ENCODE assay signal across 23 cellular contexts in the genomic region with DNA sequence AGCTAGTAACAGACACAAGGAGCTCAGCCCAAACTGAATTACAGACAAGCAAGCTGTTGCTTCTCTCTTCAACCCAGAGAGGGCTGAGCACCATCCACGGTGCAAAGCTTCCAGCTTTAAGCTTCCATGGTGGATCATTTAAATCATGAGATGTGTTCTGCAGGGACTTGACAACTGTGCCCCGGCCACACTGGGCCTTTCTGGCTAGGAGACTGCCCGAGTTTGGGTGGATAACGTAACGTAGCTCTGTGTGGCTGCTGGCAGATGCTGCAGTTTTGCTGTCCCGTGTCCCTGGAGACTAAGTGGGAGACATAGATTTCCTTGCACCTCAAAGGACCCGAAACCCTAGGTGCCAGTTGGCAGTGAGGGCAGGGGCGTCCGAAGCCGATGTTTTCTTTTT.
DNase-seq lines count a peak whose midpoint lies in the region; FAIRE-seq and TF ChIP-seq lines count a peak whose summit lies in the region.
"Had no signal": no experiment of that assay in that cellular context is flagged by ENCODE, and none has a peak within 500 bp of the region (broad histone marks: within the 10 kb centered on the region; RNA-seq: fewer than 3 reads in every experiment).

No MANE protein-coding gene starts in this region.

- H3K27ac ChIP-seq in BLaER1 (no peak overlapping the region), coronary artery (no peak overlapping the region), neural progenitor cell (no peak overlapping the region), brain microvascular endothelial cell (no peak overlapping the region)
- H3K27ac ChIP-seq: BLaER1 treated with 17β-estradiol and CSF1 and Interleukin-3, amounts not matched to agents 10 nM and 100 nM; C4-2B had no signal

- H3K27ac Mint-ChIP-seq in neural progenitor cell, result peak overlapping the region; percentile 61
- no peak overlapping the region for H3K27ac Mint-ChIP-seq in type B pancreatic cell
- H3K27ac Mint-ChIP-seq: CD4-positive, alpha-beta T cell; CD8-positive, alpha-beta T cell had no signal

- TF ChIP-seq CTCF in coronary artery (IDR thresholded peaks at IDR 0.05) (no peak), neural progenitor cell (IDR thresholded peaks at IDR 0.05) (no peak), type B pancreatic cell (conservative IDR thresholded peaks at IDR 0.05) (no peak), brain microvascular endothelial cell (IDR thresholded peaks at IDR 0.05; ENCODE audit: low read depth, low read length, missing control alignments) (no peak)

- peaks cover 2% of the 10 kb centered on the region for H3K9me3 Mint-ChIP-seq in neural progenitor cell
- H3K9me3 Mint-ChIP-seq in type B pancreatic cell, result no peaks in the 10 kb centered on the region
- H3K9me3 Mint-ChIP-seq: CD4-positive, alpha-beta T cell; CD8-positive, alpha-beta T cell had no signal

- no peak for FAIRE-seq in HTR-8/SVneo (lab: Jason Lieb, UNC)
- FAIRE-seq: A204.1, D721Med, G401.6, GM12891, GM19239 had no signal

- peaks cover 41% of the 10 kb centered on the region for H3K4me1 ChIP-seq in BLaER1
- H3K4me1 ChIP-seq in neural progenitor cell, result peaks cover 23% of the 10 kb centered on the region
- H3K4me1 ChIP-seq: BE2C, Caco-2 had no signal

- DNase-seq in coronary artery (ENCODE audit: low spot score) (peak; percentile 43), neural progenitor cell (ENCODE audit: low spot score) (no peak), type B pancreatic cell (ENCODE audit: extremely low spot score, unreplicated experiment) (peak; percentile 25), HTR-8/SVneo (ENCODE audit: insufficient read length, low spot score) (no peak), SIG-M5 treated with dmso at 0.1 percent for 504 hours (lab: John Stamatoyannopoulos, UW; ENCODE audit: unreplicated experiment) (no peak), brain microvascular endothelial cell (no peak)
- DNase-seq: 8988T; ACHN; BE2C; Caco-2; Calu3; CD4-positive, alpha-beta T cell; CD8-positive, alpha-beta T cell; DMS79 treated with DMSO at 0.1 percent for 48 hours; GF-D8 had no signal

- H3K4me2 ChIP-seq in BLaER1 (peak overlapping the region; percentile 32; the same call in 1 of the 2 replicates), neural progenitor cell (no peak overlapping the region)

- H3K27me3 Mint-ChIP-seq in neural progenitor cell (ENCODE audit: insufficient read depth, low read depth) (peaks cover 7% of the 10 kb centered on the region), type B pancreatic cell (peaks cover 41% of the 10 kb centered on the region)
- H3K27me3 Mint-ChIP-seq: CD4-positive, alpha-beta T cell had no signal

- no peak overlapping the region for H3K4me3 Mint-ChIP-seq in neural progenitor cell
- no peak overlapping the region for H3K4me3 Mint-ChIP-seq in type B pancreatic cell
- H3K4me3 Mint-ChIP-seq: CD4-positive, alpha-beta T cell; CD8-positive, alpha-beta T cell had no signal

- no peak overlapping the region for H3K9ac ChIP-seq in BLaER1
- H3K9ac ChIP-seq in neural progenitor cell, result no peak overlapping the region
- H3K9ac ChIP-seq: BLaER1 treated with 17β-estradiol and CSF1 and Interleukin-3, amounts not matched to agents 10 nM and 100 nM had no signal

- no peaks in the 10 kb centered on the region for H3K79me2 ChIP-seq in neural progenitor cell (ENCODE audit: low read depth)

- peaks cover 7% of the 10 kb centered on the region; the same call in 1 of the 2 replicates for H3K9me3 ChIP-seq in BLaER1
- H3K9me3 ChIP-seq in neural progenitor cell (ENCODE audit: low read depth), result no peaks in the 10 kb centered on the region
- H3K9me3 ChIP-seq: BE2C, Caco-2 had no signal

- no peaks in the 10 kb centered on the region for H3K36me3 Mint-ChIP-seq in neural progenitor cell
- H3K36me3 Mint-ChIP-seq in type B pancreatic cell, result no peaks in the 10 kb centered on the region
- H3K36me3 Mint-ChIP-seq: CD8-positive, alpha-beta T cell had no signal

- H3K4me3 ChIP-seq in BLaER1 (no peak overlapping the region), coronary artery (no peak overlapping the region), neural progenitor cell (no peak overlapping the region), brain microvascular endothelial cell (ENCODE audit: low read depth, low read length) (no peak overlapping the region)
- H3K4me3 ChIP-seq: BLaER1 treated with 17β-estradiol and CSF1 and Interleukin-3, amounts not matched to agents 10 nM and 100 nM had no signal

- no peaks in the 10 kb centered on the region for H4K20me1 ChIP-seq in BLaER1
- H4K20me1 ChIP-seq in neural progenitor cell (ENCODE audit: low read depth), result no peaks in the 10 kb centered on the region
- H4K20me1 ChIP-seq: BLaER1 treated with 17β-estradiol and CSF1 and Interleukin-3, amounts not matched to agents 10 nM and 100 nM had no signal

- H3K36me3 ChIP-seq in BLaER1 (no peaks in the 10 kb centered on the region), neural progenitor cell (no peaks in the 10 kb centered on the region), brain microvascular endothelial cell (replicated peaks) (no peaks in the 10 kb centered on the region)
- H3K36me3 ChIP-seq: BE2C; BLaER1 treated with 17β-estradiol and CSF1 and Interleukin-3, amounts not matched to agents 10 nM and 100 nM had no signal

- in situ Hi-C loops in brain microvascular endothelial cell (cut with HindIII; ENCODE audit: low pct_ligation_motif_present, low sequenced_read_pairs), result no loop called here

- no peak overlapping the region for H2AFZ ChIP-seq in neural progenitor cell (replicated peaks)

- no peaks in the 10 kb centered on the region for H3F3A ChIP-seq in neural progenitor cell (ENCODE audit: low read depth)

- no peaks in the 10 kb centered on the region for H3K27me3 ChIP-seq in BLaER1
- no peaks in the 10 kb centered on the region for H3K27me3 ChIP-seq in neural progenitor cell
- no peaks in the 10 kb centered on the region for H3K27me3 ChIP-seq in brain microvascular endothelial cell (replicated peaks)
- H3K27me3 ChIP-seq: BE2C; BLaER1 treated with 17β-estradiol and CSF1 and Interleukin-3, amounts not matched to agents 10 nM and 100 nM had no signal

- peaks cover 66% of the 10 kb centered on the region for H3K4me1 Mint-ChIP-seq in neural progenitor cell
- peaks cover 31% of the 10 kb centered on the region for H3K4me1 Mint-ChIP-seq in type B pancreatic cell (ENCODE audit: unreplicated experiment)

Comparison
In these comparisons a context has a peak if more than half of its experiments do, and no peak if none do; other contexts are left out.
1. DNase-seq: peak in coronary artery (single experiment) and type B pancreatic cell (single experiment); none in neural progenitor cell (single experiment), HTR-8/SVneo (single experiment), SIG-M5 treated with dmso at 0.1 percent for 504 hours (single experiment) and brain microvascular endothelial cell (single experiment).